21 cellular contexts compared by ENCODE assay signal in genomic region chr1:219027161-219027673, GRCh38.
"Had no signal": no experiment of that assay in that cellular context is flagged by ENCODE, and none has a peak within 500 bp of the region (broad histone marks: within the 10 kb centered on the region; RNA-seq: fewer than 3 reads in every experiment).

No MANE protein-coding gene starts in this region.

- H3K36me3 ChIP-seq: esophagus squamous epithelium, gastrocnemius medialis, heart left ventricle, left lung, spleen, thoracic aorta had no signal

- H3K27ac ChIP-seq: body of pancreas, esophagus squamous epithelium, gastrocnemius medialis, heart left ventricle, left lung, spleen, thoracic aorta had no signal

- H3K4me3 Mint-ChIP-seq: activated B cell treated with CpG ODN at 0.5 μM for 24 hours; activated CD4-positive, alpha-beta memory T cell treated with anti-CD3 and anti-CD28 coated beads for 36 hours; activated naive CD8-positive, alpha-beta T cell treated with anti-CD3 and anti-CD28 coated beads for 36 hours; activated T-helper 17 cell treated with anti-CD3 and anti-CD28 coated beads, Interleukin-2, amount 50 U/mL, for 72 hours; effector memory CD8-positive, alpha-beta T cell; nephron progenitor cell; stimulated activated memory B cell treated with anti-CD40 and anti-IgM and Interleukin-4, amounts not matched to agents 10 μg/mL and 1 μg/mL and 100 μg/mL, for 72 hours; T-helper 2 cell treated with Interferon-gamma antibody and Interleukin-4, amounts not matched to agents 5 μg/mL and 100 μg/mL, for 36 hours had no signal

- H3K9me3 ChIP-seq: body of pancreas, esophagus squamous epithelium, gastrocnemius medialis, heart left ventricle, left lung, spleen, thoracic aorta had no signal

- H3K4me3 ChIP-seq: body of pancreas, esophagus squamous epithelium, gastrocnemius medialis, heart left ventricle, left lung, spleen, thoracic aorta had no signal

- H3K27me3 Mint-ChIP-seq: activated B cell treated with CpG ODN at 0.5 μM for 24 hours; activated CD4-positive, alpha-beta memory T cell treated with anti-CD3 and anti-CD28 coated beads for 36 hours; activated naive CD8-positive, alpha-beta T cell treated with anti-CD3 and anti-CD28 coated beads for 36 hours; activated T-helper 17 cell treated with anti-CD3 and anti-CD28 coated beads, Interleukin-2, amount 50 U/mL, for 72 hours; effector memory CD8-positive, alpha-beta T cell; stimulated activated memory B cell treated with anti-CD40 and anti-IgM and Interleukin-4, amounts not matched to agents 10 μg/mL and 1 μg/mL and 100 μg/mL, for 72 hours had no signal

- H3K4me1 Mint-ChIP-seq: activated B cell treated with CpG ODN at 0.5 μM for 24 hours; activated naive CD8-positive, alpha-beta T cell treated with anti-CD3 and anti-CD28 coated beads for 36 hours; activated T-helper 17 cell treated with anti-CD3 and anti-CD28 coated beads, Interleukin-2, amount 50 U/mL, for 72 hours; stimulated activated memory B cell treated with anti-CD40 and anti-IgM and Interleukin-4, amounts not matched to agents 10 μg/mL and 1 μg/mL and 100 μg/mL, for 72 hours had no signal

- H3K9me3 Mint-ChIP-seq: activated B cell treated with CpG ODN at 0.5 μM for 24 hours; activated CD4-positive, alpha-beta memory T cell treated with anti-CD3 and anti-CD28 coated beads for 36 hours; nephron progenitor cell; stimulated activated memory B cell treated with anti-CD40 and anti-IgM and Interleukin-4, amounts not matched to agents 10 μg/mL and 1 μg/mL and 100 μg/mL, for 72 hours; T-helper 2 cell treated with Interferon-gamma antibody and Interleukin-4, amounts not matched to agents 5 μg/mL and 100 μg/mL, for 36 hours had no signal

- H3K27ac Mint-ChIP-seq: activated B cell treated with CpG ODN at 0.5 μM for 24 hours; activated CD4-positive, alpha-beta memory T cell treated with anti-CD3 and anti-CD28 coated beads for 36 hours; activated naive CD8-positive, alpha-beta T cell treated with anti-CD3 and anti-CD28 coated beads for 36 hours; activated T-helper 17 cell treated with anti-CD3 and anti-CD28 coated beads, Interleukin-2, amount 50 U/mL, for 72 hours; effector memory CD8-positive, alpha-beta T cell; stimulated activated memory B cell treated with anti-CD40 and anti-IgM and Interleukin-4, amounts not matched to agents 10 μg/mL and 1 μg/mL and 100 μg/mL, for 72 hours; T-helper 2 cell treated with Interferon-gamma antibody and Interleukin-4, amounts not matched to agents 5 μg/mL and 100 μg/mL, for 36 hours had no signal

- H3K36me3 Mint-ChIP-seq: activated CD4-positive, alpha-beta memory T cell treated with anti-CD3 and anti-CD28 coated beads for 36 hours; activated naive CD8-positive, alpha-beta T cell treated with anti-CD3 and anti-CD28 coated beads for 36 hours; stimulated activated memory B cell treated with anti-CD40 and anti-IgM and Interleukin-4, amounts not matched to agents 10 μg/mL and 1 μg/mL and 100 μg/mL, for 72 hours had no signal

- H3K4me1 ChIP-seq: body of pancreas, esophagus squamous epithelium, gastrocnemius medialis, heart left ventricle, left lung, spleen had no signal

- H3K27me3 ChIP-seq: body of pancreas, esophagus squamous epithelium, gastrocnemius medialis, heart left ventricle, left lung, spleen had no signal

- DNase-seq: activated B cell treated with CpG ODN at 0.5 μM for 24 hours; activated CD4-positive, alpha-beta memory T cell treated with anti-CD3 and anti-CD28 coated beads for 36 hours; activated CD4-positive, alpha-beta T cell treated with anti-CD3 and anti-CD28 coated beads for 4 hours; activated naive CD4-positive, alpha-beta T cell; activated naive CD8-positive, alpha-beta T cell treated with anti-CD3 and anti-CD28 coated beads for 36 hours; activated T-cell treated with anti-CD3 and anti-CD28 coated beads, Interleukin-2, amount 50 U/mL, for 1 hour; body of pancreas; effector memory CD8-positive, alpha-beta T cell; esophagus squamous epithelium; gastrocnemius medialis; heart left ventricle; left lung; nephron progenitor cell; occipital lobe; retina; spleen; stimulated activated CD4-positive, alpha-beta T cell treated with anti-CD3 and anti-CD28 coated beads, Interleukin-4, amount 100 ng/mL, for 4 hours had no signal
